ENCODE assay signal across 1 cellular context in genomic region chr7:102434039-102434481, GRCh38.
TF ChIP-seq lines count a peak whose summit lies in the region.

No MANE protein-coding gene starts in this region.

TF ChIP-seq in GM23338, 12 proteins besides CTCF, POLR2A, EP300 and RAD21 (continued from another document):
- no peak for TF ChIP-seq ZNF462 (CRISPR knock-in tag; IDR thresholded peaks at IDR 0.05)
- TF ChIP-seq EZH2 (IDR thresholded peaks at IDR 0.05; ENCODE audit: low read depth, unreplicated experiment), result no peak
- TF ChIP-seq CREB1 (CRISPR knock-in tag; IDR thresholded peaks at IDR 0.05; ENCODE audit: low read depth), result no peak
- TF ChIP-seq ETS1 (IDR thresholded peaks at IDR 0.05), result no peak
- no peak for TF ChIP-seq ZNF331 (CRISPR knock-in tag; IDR thresholded peaks at IDR 0.05; ENCODE audit: low read depth)
- no peak for TF ChIP-seq JUNB (IDR thresholded peaks at IDR 0.05; ENCODE audit: unreplicated experiment)
- TF ChIP-seq REST (IDR thresholded peaks at IDR 0.05; ENCODE audit: unreplicated experiment), result no peak
- TF ChIP-seq STAT1 (IDR thresholded peaks at IDR 0.05; ENCODE audit: unreplicated experiment), result no peak
